In genomic region chr1:91883470-91883869, GRCh38 we compare ENCODE assay signal across 8 cellular contexts. TPM values are rescaled to one million over a fixed set of nuclear protein-coding genes. Genes with fewer than 3 reads are reported as not detected.
A peak's percentile ranks its signal among the peaks of the same experiment; 100 is the strongest.
DNase-seq lines count a peak whose midpoint lies in the region; ATAC-seq and TF ChIP-seq lines count a peak whose summit lies in the region.

No MANE protein-coding gene starts in this region.

- H3K36me3 Mint-ChIP-seq in activated naive CD4-positive, alpha-beta T cell treated with anti-CD3 and anti-CD28 coated beads, Interleukin-2, amount 50 U/mL, for 24 hours = no peaks in the 10 kb centered on the region

- H3K4me3 ChIP-seq in skeletal muscle satellite cell (ENCODE audit: low read length) = peak overlapping the region; percentile 89

- peaks cover 50% of the 10 kb centered on the region for H3K4me1 Mint-ChIP-seq in activated naive CD4-positive, alpha-beta T cell treated with anti-CD3 and anti-CD28 coated beads, Interleukin-2, amount 50 U/mL, for 24 hours

- TF ChIP-seq POLR2A in erythroblast (IDR thresholded peaks at IDR 0.05; ENCODE audit: low read length) = no peak

- no peaks in the 10 kb centered on the region for H3K9me3 ChIP-seq in skeletal muscle satellite cell (replicated peaks; ENCODE audit: low read length)

- no peaks in the 10 kb centered on the region for H3K9me3 Mint-ChIP-seq in activated naive CD4-positive, alpha-beta T cell treated with anti-CD3 and anti-CD28 coated beads, Interleukin-2, amount 50 U/mL, for 24 hours

- H3K4me1 ChIP-seq in skeletal muscle satellite cell (ENCODE audit: control insufficient read depth, insufficient read depth, low read length) = peaks cover 17% of the 10 kb centered on the region

- peak overlapping the region; percentile 99 for H3K4me2 ChIP-seq in skeletal muscle satellite cell (ENCODE audit: low read length)

- no peaks in the 10 kb centered on the region for H3K27me3 ChIP-seq in skeletal muscle satellite cell (ENCODE audit: control insufficient read depth, insufficient read depth, low read length)

- DNase-seq in activated naive CD4-positive, alpha-beta T cell treated with Interleukin-2 at 50 U/mL for 16 hours = no peak
- DNase-seq in RPMI7951 (ENCODE audit: low read depth) (peak; percentile 25), erythroblast (lab: John Stamatoyannopoulos, UW) (peak; percentile 2 to 4)
- no peak for DNase-seq in effector CD8-positive, alpha-beta T cell (lab: John Stamatoyannopoulos, UW)
- no peak for DNase-seq in activated CD4-positive, CD25-positive, alpha-beta regulatory T cell (lab: John Stamatoyannopoulos, UW)

- no peak overlapping the region for H3K9ac ChIP-seq in skeletal muscle satellite cell (ENCODE audit: low read depth, low read length)

- H3K27ac Mint-ChIP-seq in activated naive CD4-positive, alpha-beta T cell treated with anti-CD3 and anti-CD28 coated beads, Interleukin-2, amount 50 U/mL, for 24 hours = no peak overlapping the region

- no peak for ATAC-seq in HG03045 (IDR thresholded peaks at IDR 0.05; ENCODE audit: unreplicated experiment)

- H3K36me3 ChIP-seq in skeletal muscle satellite cell (ENCODE audit: insufficient read depth, low read length) = no peaks in the 10 kb centered on the region

- H3K4me3 Mint-ChIP-seq in activated naive CD4-positive, alpha-beta T cell treated with anti-CD3 and anti-CD28 coated beads, Interleukin-2, amount 50 U/mL, for 24 hours = peak overlapping the region; percentile 98

- no peaks in the 10 kb centered on the region for H3K27me3 Mint-ChIP-seq in activated naive CD4-positive, alpha-beta T cell treated with anti-CD3 and anti-CD28 coated beads, Interleukin-2, amount 50 U/mL, for 24 hours

RNA-seq across cellular contexts. Expression of gene TGFBR3, which starts 2.5 kb away (rescaled TPM):
- total RNA-seq in RPMI7951 (2014; rRNA removed; shearing (Covaris generic)) = 4.5 and 7.3 TPM in 2 replicates
- total RNA-seq in skeletal muscle satellite cell (2012; rRNA removed) = 40.1 and 71.9 TPM in 2 replicates

Comparison
In these comparisons a context has a peak if more than half of its experiments do, and no peak if none do; other contexts are left out.
1. DNase-seq: peak in RPMI7951 (single experiment) and erythroblast (2 of 2); none in activated naive CD4-positive, alpha-beta T cell treated with Interleukin-2 at 50 U/mL for 16 hours (single experiment), effector CD8-positive, alpha-beta T cell (single experiment) and activated CD4-positive, CD25-positive, alpha-beta regulatory T cell (0 of 4).